In genomic region chr3:114221165-114221880, GRCh38 we compare ENCODE assay signal across 12 cellular contexts. TPM values are rescaled to one million over a fixed set of nuclear protein-coding genes. Genes with fewer than 3 reads are reported as not detected.
DNase-seq lines count a peak whose midpoint lies in the region; ATAC-seq and TF ChIP-seq lines count a peak whose summit lies in the region.
"Had no signal": no experiment of that assay in that cellular context is flagged by ENCODE, and none has a peak within 500 bp of the region (broad histone marks: within the 10 kb centered on the region; RNA-seq: fewer than 3 reads in every experiment).

No MANE protein-coding gene starts in this region.

- TF ChIP-seq CTCF in AG10803 (conservative IDR thresholded peaks at IDR 0.05; ENCODE audit: low read length) (no peak), fibroblast of pulmonary artery (IDR thresholded peaks at IDR 0.05; ENCODE audit: low read length, missing control alignments) (no peak)
- TF ChIP-seq CTCF in activated CD8-positive, alpha-beta T cell treated with anti-CD3 and anti-CD28 coated beads for 36 hours (IDR thresholded peaks at IDR 0.05), result no peak

- ATAC-seq in HG03095 (IDR thresholded peaks at IDR 0.05; ENCODE audit: unreplicated experiment) (peak; percentile 38), HG02938 (IDR thresholded peaks at IDR 0.05; ENCODE audit: unreplicated experiment) (no peak)
- ATAC-seq in activated CD8-positive, alpha-beta T cell treated with anti-CD3 and anti-CD28 coated beads for 36 hours, result peak; percentile 43

- CTCF ChIA-PET in activated CD8-positive, alpha-beta T cell treated with anti-CD3 and anti-CD28 coated beads for 36 hours (lab: Charles Lee), result interaction anchor here (0.9 to 2.2 kb wide), 3 partner anchors 8 to 15 kb away, joined by 3 to 15 read pairs (median 4); no protein-coding TSS in a partner anchor

- H3K4me3 ChIP-seq in AG10803 (ENCODE audit: low read length) (no peak overlapping the region), fibroblast of pulmonary artery (replicated peaks; ENCODE audit: low read depth, low read length) (no peak overlapping the region)
- H3K4me3 ChIP-seq: BLaER1 treated with 17β-estradiol and CSF1 and Interleukin-3, amounts not matched to agents 10 nM and 100 nM had no signal

- POLR2A ChIA-PET in activated CD8-positive, alpha-beta T cell treated with anti-CD3 and anti-CD28 coated beads for 36 hours (lab: Charles Lee), result interaction anchor here (0.7 to 8.5 kb wide), 8 partner anchors 7 to 107 kb away, joined by 3 to 84 read pairs (median 6); no protein-coding TSS in a partner anchor

- intact Hi-C loops in activated CD8-positive, alpha-beta T cell treated with anti-CD3 and anti-CD28 coated beads for 36 hours (cut with micrococcal nuclease), result loop anchor here (5.0 kb wide), 2 partner anchors 71 to 111 kb away; partner anchors contain the start of gene TIGIT

- H3K9me3 Mint-ChIP-seq in activated CD8-positive, alpha-beta T cell treated with anti-CD3 and anti-CD28 coated beads for 36 hours, result peaks cover 27% of the 10 kb centered on the region

- peaks cover 71% of the 10 kb centered on the region for H3K4me1 Mint-ChIP-seq in activated CD8-positive, alpha-beta T cell treated with anti-CD3 and anti-CD28 coated beads for 36 hours (ENCODE audit: low read depth)

- peak overlapping the region; percentile 26 for H3K4me3 Mint-ChIP-seq in activated CD8-positive, alpha-beta T cell treated with anti-CD3 and anti-CD28 coated beads for 36 hours

- H3K27ac Mint-ChIP-seq in activated CD8-positive, alpha-beta T cell treated with anti-CD3 and anti-CD28 coated beads for 36 hours, result peak overlapping the region; percentile 99
- H3K27ac Mint-ChIP-seq: progenitor cell of endocrine pancreas had no signal

- H3K36me3 Mint-ChIP-seq in activated CD8-positive, alpha-beta T cell treated with anti-CD3 and anti-CD28 coated beads for 36 hours (ENCODE audit: low read depth), result peaks cover 52% of the 10 kb centered on the region

- no peaks in the 10 kb centered on the region for H3K27me3 Mint-ChIP-seq in activated CD8-positive, alpha-beta T cell treated with anti-CD3 and anti-CD28 coated beads for 36 hours
- H3K27me3 Mint-ChIP-seq: progenitor cell of endocrine pancreas had no signal

- DNase-seq in AG10803 (ENCODE audit: low read depth), result peak; percentile 7
- DNase-seq in activated CD8-positive, alpha-beta T cell treated with anti-CD3 and anti-CD28 coated beads for 36 hours, result peak; percentile 79
- DNase-seq in fibroblast of pulmonary artery (ENCODE audit: low read depth), result peak; percentile 93
- DNase-seq in SK-N-DZ (ENCODE audit: low spot score), result no peak
- no peak for DNase-seq in iPS-NIHi7 (ENCODE audit: extremely low spot score)
- no peak for DNase-seq in SIG-M5 (lab: John Stamatoyannopoulos, UW)
- DNase-seq: NCI-H446 treated with DMSO at 0.1 percent for 48 hours had no signal

RNA-seq across cellular contexts. Expression of gene ZNF80, which starts 16.1 kb away (rescaled TPM):
- 1 to 10 TPM; 1.8 to 2.3 TPM for total RNA-seq in activated CD8-positive, alpha-beta T cell treated with anti-CD3 and anti-CD28 coated beads for 36 hours
- polyA plus RNA-seq in SK-N-DZ (2014; cell fraction: cytosol; rRNA removed), result not detected in 2 replicates
- polyA plus RNA-seq in SK-N-DZ (2014; cell fraction: nucleus; rRNA removed), result not detected in 2 replicates
- total RNA-seq: kidney epithelial cell, progenitor cell of endocrine pancreas had no signal

RNA-seq across cellular contexts. Expression of gene DRD3, which starts 42.5 kb away (rescaled TPM):
- total RNA-seq in activated CD8-positive, alpha-beta T cell treated with anti-CD3 and anti-CD28 coated beads for 36 hours, result not detected
- polyA plus RNA-seq in SK-N-DZ (2014; cell fraction: cytosol; rRNA removed), result not detected in 2 replicates
- polyA plus RNA-seq in SK-N-DZ (2014; cell fraction: nucleus; rRNA removed), result not detected in 2 replicates
- total RNA-seq: kidney epithelial cell, progenitor cell of endocrine pancreas had no signal

Comparison
In these comparisons a context has a peak if more than half of its experiments do, and no peak if none do; other contexts are left out.
1. DNase-seq: peak in AG10803 (single experiment), activated CD8-positive, alpha-beta T cell treated with anti-CD3 and anti-CD28 coated beads for 36 hours (single experiment) and fibroblast of pulmonary artery (single experiment); none in SK-N-DZ (single experiment), iPS-NIHi7 (single experiment) and SIG-M5 (single experiment).